In the genomic region with DNA sequence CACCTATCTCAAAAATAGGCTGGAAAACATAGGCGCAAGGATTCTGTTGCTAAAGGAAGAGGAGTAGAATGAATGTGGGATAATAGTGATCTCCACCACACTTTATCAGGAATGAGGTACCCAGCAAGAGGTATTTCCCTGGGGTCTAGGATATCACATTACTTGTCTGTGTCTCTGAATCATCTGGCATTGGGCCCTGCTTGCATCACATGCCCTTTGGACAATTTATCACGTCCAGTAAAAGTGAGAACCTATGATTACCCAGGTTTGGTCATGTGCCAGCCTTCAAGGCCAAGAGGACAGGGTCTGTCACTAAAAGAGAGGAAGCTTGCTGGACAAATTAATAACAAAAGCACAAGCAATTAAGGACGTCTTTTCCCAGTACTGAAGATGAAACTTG, we compare ENCODE assay signal across 14 cellular contexts. TPM values are rescaled to one million over a fixed set of nuclear protein-coding genes. Genes with fewer than 3 reads are reported as not detected.
DNase-seq lines count a peak whose midpoint lies in the region; ATAC-seq and TF ChIP-seq lines count a peak whose summit lies in the region.
"Had no signal": no experiment of that assay in that cellular context is flagged by ENCODE, and none has a peak within 500 bp of the region (broad histone marks: within the 10 kb centered on the region; RNA-seq: fewer than 3 reads in every experiment).

No MANE protein-coding gene starts in this region.

- H3K4me1 Mint-ChIP-seq in activated T-helper 2 cell treated with anti-CD3 and anti-CD28 coated beads, Interferon-gamma antibody, Interleukin-2, Interleukin-4, amounts not matched to agents 10 μg/mL and 5 μg/mL and 100 μg/mL, durations not matched to agents 14 hours and 24 hours and 36 hours (ENCODE audit: low read depth) = peaks cover 7% of the 10 kb centered on the region

- H3K9ac ChIP-seq in MM.1S (ENCODE audit: low read length) = no peak overlapping the region

- no peak overlapping the region for H3K27ac Mint-ChIP-seq in activated T-helper 2 cell treated with anti-CD3 and anti-CD28 coated beads, Interferon-gamma antibody, Interleukin-2, Interleukin-4, amounts not matched to agents 10 μg/mL and 5 μg/mL and 100 μg/mL, durations not matched to agents 14 hours and 24 hours and 36 hours
- H3K27ac Mint-ChIP-seq: activated CD4-positive, alpha-beta memory T cell treated with anti-CD3 and anti-CD28 coated beads, Interleukin-2, amount 10 ng/mL, durations not matched to agents 7 days and 5 days had no signal

- no peaks in the 10 kb centered on the region for H3K27me3 Mint-ChIP-seq in activated T-helper 2 cell treated with anti-CD3 and anti-CD28 coated beads, Interferon-gamma antibody, Interleukin-2, Interleukin-4, amounts not matched to agents 10 μg/mL and 5 μg/mL and 100 μg/mL, durations not matched to agents 14 hours and 24 hours and 36 hours (ENCODE audit: low read depth)

- no peaks in the 10 kb centered on the region for H3K9me2 ChIP-seq in MM.1S (replicated peaks; ENCODE audit: insufficient read depth, low read length)

- H3K36me3 Mint-ChIP-seq in activated T-helper 2 cell treated with anti-CD3 and anti-CD28 coated beads, Interferon-gamma antibody, Interleukin-2, Interleukin-4, amounts not matched to agents 10 μg/mL and 5 μg/mL and 100 μg/mL, durations not matched to agents 14 hours and 24 hours and 36 hours (ENCODE audit: low read depth) = no peaks in the 10 kb centered on the region
- H3K36me3 Mint-ChIP-seq: CD8-positive, alpha-beta memory T cell had no signal

- no peak overlapping the region for H2AFZ ChIP-seq in MM.1S (ENCODE audit: low read length)

- no peaks in the 10 kb centered on the region for H3K79me2 ChIP-seq in MM.1S (ENCODE audit: low read length)

- DNase-seq in NCI-H69 (lab: John Stamatoyannopoulos, UW) = peak; percentile 98
- DNase-seq in dermis microvascular lymphatic vessel endothelial cell (ENCODE audit: low read depth in 2 of 2) = peak; percentile 33 to 68
- DNase-seq in mucosa of gallbladder (ENCODE audit: low spot score) = peak; percentile 68
- no peak for DNase-seq in sciatic nerve (ENCODE audit: low spot score)
- DNase-seq in activated T-helper 2 cell treated with anti-CD3 and anti-CD28 coated beads, Interferon-gamma antibody, Interleukin-2, Interleukin-4, amounts not matched to agents 10 μg/mL and 5 μg/mL and 100 μg/mL, durations not matched to agents 14 hours and 24 hours and 36 hours (ENCODE audit: low spot score) = no peak
- DNase-seq in MM.1S = no peak
- DNase-seq: activated CD4-positive, alpha-beta memory T cell treated with anti-CD3 and anti-CD28 coated beads, Interleukin-2, amount 10 ng/mL, durations not matched to agents 7 days and 5 days; activated gamma-delta T cell; CD8-positive, alpha-beta memory T cell; RPMI8226; stimulated activated CD4-positive, alpha-beta T cell treated with anti-CD3 and anti-CD28 coated beads, Interleukin-12 subunit alpha, Interleukin-12 subunit beta, amount 100 ng/mL, for 4 hours; T-helper 9 cell had no signal

- POLR2A ChIA-PET in HEK293 (lab: Yijun Ruan, JAX) = interaction anchor here (0.5 to 2.5 kb wide), 3 partner anchors 12 to 336 kb away, joined by 4 to 6 read pairs (median 5); a partner anchor contains a TSS

- no peak overlapping the region for H3K4me3 Mint-ChIP-seq in activated T-helper 2 cell treated with anti-CD3 and anti-CD28 coated beads, Interferon-gamma antibody, Interleukin-2, Interleukin-4, amounts not matched to agents 10 μg/mL and 5 μg/mL and 100 μg/mL, durations not matched to agents 14 hours and 24 hours and 36 hours (ENCODE audit: low read depth)
- H3K4me3 Mint-ChIP-seq: activated CD4-positive, alpha-beta memory T cell treated with anti-CD3 and anti-CD28 coated beads, Interleukin-2, amount 10 ng/mL, durations not matched to agents 7 days and 5 days; CD8-positive, alpha-beta memory T cell had no signal

- H4K20me1 ChIP-seq in MM.1S (ENCODE audit: insufficient read depth, low read length) = no peaks in the 10 kb centered on the region

- no peak overlapping the region for H3K4me2 ChIP-seq in MM.1S (ENCODE audit: low read depth, low read length)

- CTCF ChIA-PET in HEK293 (lab: Yijun Ruan, JAX) = interaction anchor here (3.3 kb wide), 1 partner anchor 133 kb away, joined by 16 read pairs; no protein-coding TSS in a partner anchor

- H3K27me3 ChIP-seq in MM.1S (replicated peaks; ENCODE audit: insufficient read depth, low read length) = no peaks in the 10 kb centered on the region

- no peaks in the 10 kb centered on the region for H3F3A ChIP-seq in MM.1S (ENCODE audit: insufficient read depth, low read length)

- H3K9me3 ChIP-seq in HEK293 (ENCODE audit: control insufficient read depth, insufficient read depth, low read depth, low read length) (no peaks in the 10 kb centered on the region), MM.1S (replicated peaks; ENCODE audit: insufficient read depth, low read length) (no peaks in the 10 kb centered on the region)

- no peaks in the 10 kb centered on the region for H3K4me1 ChIP-seq in HEK293 (ENCODE audit: control insufficient read depth, insufficient read depth, low read length)
- 0 out of 2 replicates have a peak, but pooled peaks cover 3% of the 10 kb centered on the region for H3K4me1 ChIP-seq in MM.1S (ENCODE audit: low read length)

- no peak overlapping the region for H3K4me3 ChIP-seq in HEK293 (ENCODE audit: low read depth, low read length)
- no peak overlapping the region for H3K4me3 ChIP-seq in MM.1S (ENCODE audit: low read length)

- ATAC-seq in sciatic nerve (no peak), HG03139 (IDR thresholded peaks at IDR 0.05; ENCODE audit: unreplicated experiment) (no peak)

- no peaks in the 10 kb centered on the region for H3K36me3 ChIP-seq in HEK293 (ENCODE audit: control insufficient read depth in 2 of 2, insufficient read depth in 1 of 2, low read length in 2 of 2)
- no peaks in the 10 kb centered on the region for H3K36me3 ChIP-seq in MM.1S (replicated peaks; ENCODE audit: insufficient read depth, low read length)

- no peak for TF ChIP-seq CTCF in HEK293 (tag by site-specific recombination; IDR thresholded peaks at IDR 0.05)
- TF ChIP-seq CTCF in MM.1S (IDR thresholded peaks at IDR 0.05; ENCODE audit: low read length) = no peak

- H3K27ac ChIP-seq in HEK293 (ENCODE audit: extremely low read depth, low read depth, low read length) = no peak overlapping the region
- H3K27ac ChIP-seq in MM.1S (ENCODE audit: low read length) = no peak overlapping the region

- intact Hi-C loops in sciatic nerve (cut with DNase I) = no loop called here
- intact Hi-C loops in activated T-helper 2 cell treated with anti-CD3 and anti-CD28 coated beads, Interferon-gamma antibody, Interleukin-2, Interleukin-4, amounts not matched to agents 10 μg/mL and 5 μg/mL and 100 μg/mL, durations not matched to agents 14 hours and 24 hours and 36 hours (cut with micrococcal nuclease) = no loop called here

- no peaks in the 10 kb centered on the region for H3K9me3 Mint-ChIP-seq in activated T-helper 2 cell treated with anti-CD3 and anti-CD28 coated beads, Interferon-gamma antibody, Interleukin-2, Interleukin-4, amounts not matched to agents 10 μg/mL and 5 μg/mL and 100 μg/mL, durations not matched to agents 14 hours and 24 hours and 36 hours
- H3K9me3 Mint-ChIP-seq: activated CD4-positive, alpha-beta memory T cell treated with anti-CD3 and anti-CD28 coated beads, Interleukin-2, amount 10 ng/mL, durations not matched to agents 7 days and 5 days; CD8-positive, alpha-beta memory T cell had no signal

TF ChIP-seq in HEK293, 187 proteins besides CTCF, POLR2A, EP300 and RAD21 (continues in another document):
- TF ChIP-seq, protein P1, sequence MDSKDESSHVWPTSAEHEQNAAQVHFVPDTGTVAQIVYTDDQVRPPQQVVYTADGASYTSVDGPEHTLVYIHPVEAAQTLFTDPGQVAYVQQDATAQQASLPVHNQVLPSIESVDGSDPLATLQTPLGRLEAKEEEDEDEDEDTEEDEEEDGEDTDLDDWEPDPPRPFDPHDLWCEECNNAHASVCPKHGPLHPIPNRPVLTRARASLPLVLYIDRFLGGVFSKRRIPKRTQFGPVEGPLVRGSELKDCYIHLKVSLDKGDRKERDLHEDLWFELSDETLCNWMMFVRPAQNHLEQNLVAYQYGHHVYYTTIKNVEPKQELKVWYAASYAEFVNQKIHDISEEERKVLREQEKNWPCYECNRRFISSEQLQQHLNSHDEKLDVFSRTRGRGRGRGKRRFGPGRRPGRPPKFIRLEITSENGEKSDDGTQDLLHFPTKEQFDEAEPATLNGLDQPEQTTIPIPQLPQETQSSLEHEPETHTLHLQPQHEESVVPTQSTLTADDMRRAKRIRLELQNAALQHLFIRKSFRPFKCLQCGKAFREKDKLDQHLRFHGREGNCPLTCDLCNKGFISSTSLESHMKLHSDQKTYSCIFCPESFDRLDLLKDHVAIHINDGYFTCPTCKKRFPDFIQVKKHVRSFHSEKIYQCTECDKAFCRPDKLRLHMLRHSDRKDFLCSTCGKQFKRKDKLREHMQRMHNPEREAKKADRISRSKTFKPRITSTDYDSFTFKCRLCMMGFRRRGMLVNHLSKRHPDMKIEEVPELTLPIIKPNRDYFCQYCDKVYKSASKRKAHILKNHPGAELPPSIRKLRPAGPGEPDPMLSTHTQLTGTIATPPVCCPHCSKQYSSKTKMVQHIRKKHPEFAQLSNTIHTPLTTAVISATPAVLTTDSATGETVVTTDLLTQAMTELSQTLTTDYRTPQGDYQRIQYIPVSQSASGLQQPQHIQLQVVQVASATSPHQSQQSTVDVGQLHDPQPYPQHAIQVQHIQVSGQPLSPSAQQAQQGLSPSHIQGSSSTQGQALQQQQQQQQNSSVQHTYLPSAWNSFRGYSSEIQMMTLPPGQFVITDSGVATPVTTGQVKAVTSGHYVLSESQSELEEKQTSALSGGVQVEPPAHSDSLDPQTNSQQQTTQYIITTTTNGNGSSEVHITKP (tag by site-specific recombination; IDR thresholded peaks at IDR 0.05) = peak; percentile 27
- peak; percentile 96 for TF ChIP-seq SP7 (tag by site-specific recombination; IDR thresholded peaks at IDR 0.05)

RNA-seq across cellular contexts. Expression of a gene that starts 11.4 kb away (rescaled TPM):
- total RNA-seq in dermis microvascular lymphatic vessel endothelial cell (57.9 and 58.5 TPM in 2 replicates), mucosa of gallbladder (50.4 TPM), sciatic nerve (53.2 TPM)
- total RNA-seq in activated T-helper 2 cell treated with anti-CD3 and anti-CD28 coated beads, Interferon-gamma antibody, Interleukin-2, Interleukin-4, amounts not matched to agents 10 μg/mL and 5 μg/mL and 100 μg/mL, durations not matched to agents 14 hours and 24 hours and 36 hours = 41.3 and 46.4 TPM in 2 replicates

Comparison
In these comparisons a context has a peak if more than half of its experiments do, and no peak if none do; other contexts are left out.
1. DNase-seq: peak in NCI-H69 (single experiment), dermis microvascular lymphatic vessel endothelial cell (2 of 2) and mucosa of gallbladder (single experiment); none in sciatic nerve (single experiment), activated T-helper 2 cell treated with anti-CD3 and anti-CD28 coated beads, Interferon-gamma antibody, Interleukin-2, Interleukin-4, amounts not matched to agents 10 μg/mL and 5 μg/mL and 100 μg/mL, durations not matched to agents 14 hours and 24 hours and 36 hours (single experiment) and MM.1S (single experiment).